In the genomic region with DNA sequence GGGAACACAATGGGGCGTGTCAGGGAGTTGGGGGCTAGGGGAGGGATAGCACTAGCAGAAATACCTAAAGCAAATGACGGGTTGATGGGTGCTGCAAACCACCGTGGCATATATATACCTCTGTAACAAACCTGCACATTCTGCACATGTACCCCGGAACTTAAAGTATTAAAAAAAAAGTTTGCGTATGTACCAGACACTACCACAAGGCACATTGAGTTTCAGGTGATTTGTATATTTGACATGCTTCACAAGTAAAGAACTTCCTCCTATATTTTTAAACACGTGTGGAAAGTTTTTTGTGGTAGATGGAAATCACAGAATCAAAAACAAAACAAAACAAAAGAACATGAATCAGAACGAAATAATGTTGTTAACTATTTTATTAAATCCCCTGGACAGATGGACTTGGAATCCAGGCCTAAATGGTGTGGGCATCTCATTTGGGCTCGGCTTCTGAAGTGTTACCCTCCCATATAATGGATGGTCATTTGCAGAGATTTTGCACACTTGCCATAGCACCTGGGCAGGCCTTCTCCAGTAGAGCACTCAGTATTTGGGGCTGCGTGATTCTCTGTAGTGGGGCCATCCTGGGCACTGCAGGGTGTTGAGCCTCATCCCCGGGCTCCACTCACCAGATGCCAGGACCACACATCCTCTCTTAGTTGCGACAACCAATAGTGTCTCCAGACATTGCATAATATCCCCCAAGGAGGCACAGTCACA, we compare ENCODE assay signal across 27 cellular contexts. TPM values are rescaled to one million over a fixed set of nuclear protein-coding genes. Genes with fewer than 3 reads are reported as not detected.
A peak's percentile ranks its signal among the peaks of the same experiment; 100 is the strongest.
DNase-seq lines count a peak whose midpoint lies in the region; ATAC-seq and TF ChIP-seq lines count a peak whose summit lies in the region.
"Had no signal": no experiment of that assay in that cellular context is flagged by ENCODE, and none has a peak within 500 bp of the region (broad histone marks: within the 10 kb centered on the region; RNA-seq: fewer than 3 reads in every experiment).

No MANE protein-coding gene starts in this region.

- no peaks in the 10 kb centered on the region for H3K9me3 Mint-ChIP-seq in activated B cell treated with CpG ODN at 0.5 μM for 24 hours
- H3K9me3 Mint-ChIP-seq: CD4-positive, alpha-beta T cell; neural crest cell; stimulated activated naive CD8-positive, alpha-beta T cell treated with anti-CD3 and anti-CD28 coated beads, Interleukin-15, Interleukin-2, amounts not matched to agents 100 ng/mL and 50 ng/mL, for 24 hours had no signal

- no peaks in the 10 kb centered on the region for H3K9me2 ChIP-seq in GM23248 (ENCODE audit: insufficient read depth)

- H3K27me3 ChIP-seq in GM23248 (replicated peaks; ENCODE audit: insufficient read depth), result no peaks in the 10 kb centered on the region
- H3K27me3 ChIP-seq: heart left ventricle, tibial nerve had no signal

- ATAC-seq in GM19043 (IDR thresholded peaks at IDR 0.05; ENCODE audit: low read depth, unreplicated experiment) (peak; percentile 85), HG02588 (IDR thresholded peaks at IDR 0.05; ENCODE audit: unreplicated experiment) (peak; percentile 90), HG03139 (IDR thresholded peaks at IDR 0.05; ENCODE audit: unreplicated experiment) (peak; percentile 92), activated B cell treated with CpG ODN at 0.5 μM for 24 hours (ENCODE audit: low read depth) (peak; percentile 86)
- ATAC-seq: heart left ventricle, left lobe of liver, WTC11 had no signal

- WGBS in GM23248 (ENCODE audit: low coverage in 1 of 2, low lambda C conversion rate in 2 of 2, missing lambda C conversion rate in 2 of 2), 2 experiments, result 37 to 49% methylated on average over 7 to 11 of the region's 11 CpGs

- peak overlapping the region; percentile 41 for H3K4me3 Mint-ChIP-seq in activated B cell treated with CpG ODN at 0.5 μM for 24 hours
- H3K4me3 Mint-ChIP-seq: activated CD4-positive, alpha-beta memory T cell treated with anti-CD3 and anti-CD28 coated beads, Interleukin-2, amount 10 ng/mL, durations not matched to agents 7 days and 5 days; CD4-positive, alpha-beta T cell; neural crest cell; stimulated activated naive CD8-positive, alpha-beta T cell treated with anti-CD3 and anti-CD28 coated beads, Interleukin-15, Interleukin-2, amounts not matched to agents 100 ng/mL and 50 ng/mL, for 24 hours; WTC11 had no signal

- no peaks in the 10 kb centered on the region for H3K79me2 ChIP-seq in GM23248 (ENCODE audit: insufficient read depth)

- H3K27ac ChIP-seq in GM23248, result no peak overlapping the region
- H3K27ac ChIP-seq: heart left ventricle, RWPE1, tibial nerve had no signal

- POLR2A ChIA-PET in activated B cell treated with CpG ODN at 0.5 μM for 24 hours (lab: Charles Lee), result interaction anchor here (2.9 kb wide), 1 partner anchor 151 kb away, joined by 9 read pairs; the partner anchor contains the start of gene EIF1AY

- no peak for TF ChIP-seq CTCF in activated B cell treated with CpG ODN at 0.5 μM for 24 hours (IDR thresholded peaks at IDR 0.05)

- no peaks in the 10 kb centered on the region for H3K36me3 ChIP-seq in GM23248 (ENCODE audit: low read depth)
- H3K36me3 ChIP-seq: heart left ventricle, tibial nerve had no signal

- no peak overlapping the region for H2AFZ ChIP-seq in GM23248

- H4K20me1 ChIP-seq in GM23248 (ENCODE audit: insufficient read depth), result no peaks in the 10 kb centered on the region

- no peak overlapping the region for H3K4me2 ChIP-seq in GM23248 (ENCODE audit: unreplicated experiment)

- H3K27ac Mint-ChIP-seq in activated B cell treated with CpG ODN at 0.5 μM for 24 hours, result peak overlapping the region; percentile 83
- H3K27ac Mint-ChIP-seq: activated CD4-positive, alpha-beta memory T cell treated with anti-CD3 and anti-CD28 coated beads, Interleukin-2, amount 10 ng/mL, durations not matched to agents 7 days and 5 days; CD4-positive, alpha-beta T cell; progenitor cell of endocrine pancreas; stimulated activated naive CD8-positive, alpha-beta T cell treated with anti-CD3 and anti-CD28 coated beads, Interleukin-15, Interleukin-2, amounts not matched to agents 100 ng/mL and 50 ng/mL, for 24 hours; WTC11 had no signal

- no peaks in the 10 kb centered on the region for H3K4me1 ChIP-seq in GM23248 (ENCODE audit: insufficient read depth)
- H3K4me1 ChIP-seq: heart left ventricle, tibial nerve had no signal

- intact Hi-C loops in activated B cell treated with CpG ODN at 0.5 μM for 24 hours (cut with micrococcal nuclease), result loop anchor here (1.0 to 5.0 kb wide), 4 partner anchors 39 to 1159 kb away; no protein-coding TSS in a partner anchor

- DNase-seq in activated B cell treated with CpG ODN at 0.5 μM for 24 hours (no peak), GM23248 (no peak), 8988T (no peak), iPS-NIHi11 (ENCODE audit: low spot score) (no peak), NCI-H146 treated with DMSO at 0.1 percent for 48 hours (lab: John Stamatoyannopoulos, UW; ENCODE audit: unreplicated experiment) (no peak)
- DNase-seq: activated CD4-positive, alpha-beta memory T cell treated with anti-CD3 and anti-CD28 coated beads, Interleukin-2, amount 10 ng/mL, durations not matched to agents 7 days and 5 days; activated gamma-delta T cell; activated T-cell treated with anti-CD3 and anti-CD28 coated beads for 4 hours; CD4-positive, alpha-beta T cell; heart left ventricle; NCI-H1105; NCI-H2081 treated with DMSO at 0.1 percent for 48 hours; stimulated activated CD4-positive, alpha-beta T cell treated with anti-CD3 and anti-CD28 coated beads, Interleukin-2, amount 100 ng/mL, for 24 hours had no signal

- peaks cover 47% of the 10 kb centered on the region for H3K4me1 Mint-ChIP-seq in activated B cell treated with CpG ODN at 0.5 μM for 24 hours
- H3K4me1 Mint-ChIP-seq: activated CD4-positive, alpha-beta memory T cell treated with anti-CD3 and anti-CD28 coated beads, Interleukin-2, amount 10 ng/mL, durations not matched to agents 7 days and 5 days; neural crest cell; WTC11 had no signal

- H3K9me3 ChIP-seq in GM23248 (ENCODE audit: low read depth), result no peaks in the 10 kb centered on the region
- H3K9me3 ChIP-seq: heart left ventricle, tibial nerve had no signal

- in situ Hi-C loops in GM23248 (cut with MboI), result no loop called here

- no peaks in the 10 kb centered on the region for H3K36me3 Mint-ChIP-seq in activated B cell treated with CpG ODN at 0.5 μM for 24 hours (ENCODE audit: low read depth)

- no peaks in the 10 kb centered on the region for H3K27me3 Mint-ChIP-seq in activated B cell treated with CpG ODN at 0.5 μM for 24 hours
- H3K27me3 Mint-ChIP-seq: activated CD4-positive, alpha-beta memory T cell treated with anti-CD3 and anti-CD28 coated beads, Interleukin-2, amount 10 ng/mL, durations not matched to agents 7 days and 5 days; CD4-positive, alpha-beta T cell; progenitor cell of endocrine pancreas; stimulated activated naive CD8-positive, alpha-beta T cell treated with anti-CD3 and anti-CD28 coated beads, Interleukin-15, Interleukin-2, amounts not matched to agents 100 ng/mL and 50 ng/mL, for 24 hours had no signal

- CTCF ChIA-PET in activated B cell treated with CpG ODN at 0.5 μM for 24 hours (lab: Charles Lee), result no interaction called here

- no peak overlapping the region for H3K9ac ChIP-seq in GM23248

- no peaks in the 10 kb centered on the region for H3F3A ChIP-seq in GM23248 (ENCODE audit: insufficient read depth)

- no peak overlapping the region for H3K4me3 ChIP-seq in GM23248
- H3K4me3 ChIP-seq: heart left ventricle, tibial nerve had no signal

RNA-seq across cellular contexts. Expression of gene RPS4Y2, which starts 29.6 kb away (rescaled TPM):
- total RNA-seq in activated B cell treated with CpG ODN at 0.5 μM for 24 hours, result not detected in 2 replicates
- not detected in 2 replicates for total RNA-seq in GM23248 (2014; rRNA removed; shearing (Covaris generic))
- not detected in 2 replicates for polyA plus RNA-seq in GM23248 (2016; fragmentation: Nextera tagmentation; extraction: Ambion mirVana)
- total RNA-seq: bronchial epithelial cell; CD4-positive, alpha-beta T cell; heart left ventricle; left lobe of liver; mononuclear cell; NCI-H460; neural crest cell; progenitor cell of endocrine pancreas; skeletal muscle tissue; tibial nerve; WTC11 had no signal
- polyA plus RNA-seq: heart left ventricle had no signal
